In genomic region chr1:1880617-1881312, GRCh38 we compare ENCODE assay signal across 16 cellular contexts. TPM values are rescaled to one million over a fixed set of nuclear protein-coding genes. Genes with fewer than 3 reads are reported as not detected.
DNase-seq lines count a peak whose midpoint lies in the region; ATAC-seq, FAIRE-seq and TF ChIP-seq lines count a peak whose summit lies in the region.
"Had no signal": no experiment of that assay in that cellular context is flagged by ENCODE, and none has a peak within 500 bp of the region (broad histone marks: within the 10 kb centered on the region; RNA-seq: fewer than 3 reads in every experiment).

No MANE protein-coding gene starts in this region.

- peaks cover 62% of the 10 kb centered on the region for H3K4me1 Mint-ChIP-seq in astrocyte (ENCODE audit: low read depth, unreplicated experiment)

- no peaks in the 10 kb centered on the region for H3K27me3 Mint-ChIP-seq in astrocyte (ENCODE audit: low read depth, unreplicated experiment)

- DNase-seq in cardiac muscle cell (ENCODE audit: low read depth in 1 of 2, low spot score in 1 of 2) (no peak), left cardiac atrium (no peak), astrocyte (ENCODE audit: low read depth) (no peak), urothelium cell line (ENCODE audit: low spot score) (no peak), NCI-H446 (lab: John Stamatoyannopoulos, UW) (no peak), upper lobe of right lung (no peak)
- DNase-seq: activated CD4-positive, alpha-beta T cell treated with anti-CD3 and anti-CD28 coated beads, Interleukin-2, amount 50 U/mL, for 1 hour; activated naive CD4-positive, alpha-beta T cell treated with anti-CD3 and anti-CD28 coated beads, Interleukin-2, amount 50 U/mL, for 16 hours; foreskin keratinocyte; kidney glomerular epithelial cell; NCI-H1436; nucleus accumbens; stimulated activated CD4-positive, alpha-beta T cell treated with anti-CD3 and anti-CD28 coated beads, Interleukin-12 subunit alpha, Interleukin-12 subunit beta, amount 100 ng/mL, for 4 hours had no signal

- peak overlapping the region; percentile 42 for H3K27ac Mint-ChIP-seq in astrocyte (ENCODE audit: unreplicated experiment)

- peaks cover 21% of the 10 kb centered on the region for H3K36me3 Mint-ChIP-seq in astrocyte (ENCODE audit: low read depth, unreplicated experiment)

- no peak for TF ChIP-seq CTCF in cardiac muscle cell (IDR thresholded peaks at IDR 0.05; ENCODE audit: low read depth, low read length)
- no peak for TF ChIP-seq CTCF in astrocyte (IDR thresholded peaks at IDR 0.05; ENCODE audit: insufficient read depth, low read depth, low read length)
- no peak for TF ChIP-seq CTCF in upper lobe of right lung (IDR thresholded peaks at IDR 0.05)

- no peak overlapping the region for H3K9ac ChIP-seq in astrocyte (ENCODE audit: low read length)
- H3K9ac ChIP-seq in mucosa of rectum (ENCODE audit: low read depth in 1 of 2, low read length in 2 of 2), result peak overlapping the region; percentile 38

- H3K4me2 ChIP-seq in astrocyte (ENCODE audit: low read length), result peak overlapping the region; percentile 5

- peaks cover 96% of the 10 kb centered on the region for H4K20me1 ChIP-seq in astrocyte (ENCODE audit: insufficient read depth, low read length)

- H3K9me3 ChIP-seq in cardiac muscle cell (ENCODE audit: low read depth) (no peaks in the 10 kb centered on the region), astrocyte (ENCODE audit: insufficient read depth, low read depth, low read length) (no peaks in the 10 kb centered on the region), mucosa of rectum (ENCODE audit: control insufficient read depth in 2 of 2, low read length in 2 of 2) (no peaks in the 10 kb centered on the region), upper lobe of right lung (no peaks in the 10 kb centered on the region)
- H3K9me3 ChIP-seq: SJSA1 had no signal

- no peak overlapping the region for H2AFZ ChIP-seq in astrocyte (ENCODE audit: low read depth, low read length)

- H3K79me2 ChIP-seq in astrocyte (ENCODE audit: insufficient read depth, low read length), result peaks cover 100% of the 10 kb centered on the region

- H3K4me3 Mint-ChIP-seq in astrocyte (ENCODE audit: unreplicated experiment), result peak overlapping the region; percentile 61

- no peaks in the 10 kb centered on the region for H3K9me3 Mint-ChIP-seq in astrocyte (ENCODE audit: unreplicated experiment)

- H3K4me1 ChIP-seq in cardiac muscle cell (ENCODE audit: low read depth), result peaks cover 29% of the 10 kb centered on the region
- H3K4me1 ChIP-seq in astrocyte (ENCODE audit: insufficient read depth, low read length), result peaks cover 36% of the 10 kb centered on the region
- H3K4me1 ChIP-seq in mucosa of rectum (ENCODE audit: control insufficient read depth in 2 of 2, insufficient read depth in 2 of 2, low read length in 2 of 2), result peaks cover 19 to 24% of the 10 kb centered on the region in 2 donors
- peaks cover 66% of the 10 kb centered on the region for H3K4me1 ChIP-seq in upper lobe of right lung

- H3K27me3 ChIP-seq in cardiac muscle cell, result no peaks in the 10 kb centered on the region
- no peaks in the 10 kb centered on the region for H3K27me3 ChIP-seq in astrocyte (ENCODE audit: insufficient read depth, low read length)
- no peaks in the 10 kb centered on the region for H3K27me3 ChIP-seq in mucosa of rectum (ENCODE audit: control insufficient read depth in 2 of 2, insufficient read depth in 2 of 2, low read length in 2 of 2)
- no peaks in the 10 kb centered on the region for H3K27me3 ChIP-seq in upper lobe of right lung
- H3K27me3 ChIP-seq: foreskin keratinocyte, SJSA1 had no signal

- H3K4me3 ChIP-seq in cardiac muscle cell (no peak overlapping the region), astrocyte (ENCODE audit: insufficient read depth, low read depth, low read length) (no peak overlapping the region), mucosa of rectum (ENCODE audit: low read length in 2 of 2) (peak overlapping the region; percentile 14 to 22), upper lobe of right lung (no peak overlapping the region)
- H3K4me3 ChIP-seq: SJSA1 had no signal

- ATAC-seq in left cardiac atrium (no peak), GM18907 (IDR thresholded peaks at IDR 0.05; ENCODE audit: unreplicated experiment) (no peak), upper lobe of right lung (no peak)
- ATAC-seq: foreskin keratinocyte had no signal

- intact Hi-C loops in left cardiac atrium (cut with DNase I), result loop anchor here (5.0 to 10.0 kb wide), 2 partner anchors 38 to 46 kb away; no protein-coding TSS in a partner anchor
- intact Hi-C loops in upper lobe of right lung (cut with DNase I), result no loop called here

- peak overlapping the region; percentile 59 for H3K27ac ChIP-seq in cardiac muscle cell
- no peak overlapping the region for H3K27ac ChIP-seq in astrocyte (ENCODE audit: low read depth, low read length)
- H3K27ac ChIP-seq in mucosa of rectum (ENCODE audit: low read depth in 2 of 2, low read length in 2 of 2), result peak overlapping the region; percentile 77 to 78
- H3K27ac ChIP-seq in upper lobe of right lung, result no peak overlapping the region
- H3K27ac ChIP-seq: foreskin keratinocyte, SJSA1 had no signal

- H3K36me3 ChIP-seq in cardiac muscle cell, result peaks cover 3% of the 10 kb centered on the region
- peaks cover 7% of the 10 kb centered on the region for H3K36me3 ChIP-seq in astrocyte (ENCODE audit: insufficient read depth, low read length)
- H3K36me3 ChIP-seq in mucosa of rectum (ENCODE audit: control insufficient read depth in 2 of 2, insufficient read depth in 2 of 2, low read length in 2 of 2), result peaks cover 8 to 18% of the 10 kb centered on the region in 2 donors
- peaks cover 4% of the 10 kb centered on the region for H3K36me3 ChIP-seq in upper lobe of right lung

- no peak for FAIRE-seq in astrocyte (lab: Jason Lieb, UNC)
- no peak for FAIRE-seq in urothelium cell line (lab: Jason Lieb, UNC)

RNA-seq across cellular contexts. Expression of gene GNB1, which starts 10.1 kb away (rescaled TPM):
- 85.5 and 93.5 TPM in 2 replicates for total RNA-seq in cardiac muscle cell
- 185 and 196 TPM in 2 replicates for polyA plus RNA-seq in cardiac muscle cell
- total RNA-seq in left cardiac atrium, result 100 to 1,000 TPM; 188 to 206 TPM
- 583 and 602 TPM in 2 replicates for total RNA-seq in astrocyte
- total RNA-seq in upper lobe of right lung, result 328 TPM

RNA-seq across cellular contexts. Expression of gene CALML6, which starts 34.3 kb away (rescaled TPM):
- 0.63 TPM in 1 of 2 replicates, not detected in the other for total RNA-seq in cardiac muscle cell
- 0.28 TPM in 1 of 2 replicates, not detected in the other for polyA plus RNA-seq in cardiac muscle cell
- total RNA-seq in left cardiac atrium, result under 1 TPM in 1 of 2 donors, not detected in 1; 0.21 TPM
- total RNA-seq in astrocyte, result 0.91 and 1.4 TPM in 2 replicates
- 0.90 TPM for total RNA-seq in upper lobe of right lung
- total RNA-seq: foreskin keratinocyte, SJSA1 had no signal

RNA-seq across cellular contexts. Expression of gene TMEM52, which starts 38.3 kb away (rescaled TPM):
- total RNA-seq in cardiac muscle cell (6.9 and 7.1 TPM in 2 replicates), left cardiac atrium (under 1 TPM; 0.68 to 0.82 TPM), astrocyte (0.84 and 1.4 TPM in 2 replicates), upper lobe of right lung (1.5 TPM)
- polyA plus RNA-seq in cardiac muscle cell, result 4.2 and 16.6 TPM in 2 replicates

Comparison
In these comparisons a context has a peak if more than half of its experiments do, and no peak if none do; other contexts are left out.
1. H3K27ac ChIP-seq: peak in cardiac muscle cell (single experiment) and mucosa of rectum (2 of 2); none in astrocyte (single experiment) and upper lobe of right lung (single experiment).
2. H3K4me3 ChIP-seq: peak in mucosa of rectum (2 of 2); none in cardiac muscle cell (single experiment), astrocyte (single experiment) and upper lobe of right lung (single experiment).